In genomic region chr6:34362909-34363713, GRCh38 we compare ENCODE assay signal across 11 cellular contexts. TPM values are rescaled to one million over a fixed set of nuclear protein-coding genes. Genes with fewer than 3 reads are reported as not detected.
A peak's percentile ranks its signal among the peaks of the same experiment; 100 is the strongest.
DNase-seq lines count a peak whose midpoint lies in the region; ATAC-seq and TF ChIP-seq lines count a peak whose summit lies in the region.
"Had no signal": no experiment of that assay in that cellular context is flagged by ENCODE, and none has a peak within 500 bp of the region (broad histone marks: within the 10 kb centered on the region; RNA-seq: fewer than 3 reads in every experiment).

No MANE protein-coding gene starts in this region.

- H3K36me3 ChIP-seq in Loucy (ENCODE audit: insufficient read depth, low read length) = no peaks in the 10 kb centered on the region
- H3K36me3 ChIP-seq in mucosa of descending colon (ENCODE audit: low read depth) = no peaks in the 10 kb centered on the region
- H3K36me3 ChIP-seq: colonic mucosa had no signal

- intact Hi-C loops in mucosa of descending colon (cut with DNase I, micrococcal nuclease) = no loop called here

- peaks cover 2% of the 10 kb centered on the region for H3K27me3 Mint-ChIP-seq in brain
- H3K27me3 Mint-ChIP-seq: activated T-helper 17 cell treated with anti-CD3 and anti-CD28 coated beads, Interleukin-2, amount 50 U/mL, for 72 hours had no signal

- DNase-seq in DMS 273 (lab: John Stamatoyannopoulos, UW; ENCODE audit: unreplicated experiment) = peak; percentile 57
- DNase-seq in DMS 273 treated with DMSO at 0.1 percent for 48 hours (lab: John Stamatoyannopoulos, UW) = no peak
- DNase-seq in pons (ENCODE audit: low spot score) = peak; percentile 34
- no peak for DNase-seq in NCI-H2029 (lab: John Stamatoyannopoulos, UW)
- no peak for DNase-seq in NCI-H2171 treated with DMSO at 0.1 percent for 48 hours (lab: John Stamatoyannopoulos, UW)
- no peak for DNase-seq in mucosa of descending colon
- DNase-seq: colonic mucosa, substantia nigra had no signal

- H3K4me1 ChIP-seq in Loucy (ENCODE audit: insufficient read depth, low read length, poor library complexity, severe bottlenecking) = peaks cover 36% of the 10 kb centered on the region
- no peaks in the 10 kb centered on the region for H3K4me1 ChIP-seq in mucosa of descending colon (ENCODE audit: low read depth)
- H3K4me1 ChIP-seq: colonic mucosa had no signal

- H3K79me2 ChIP-seq in Loucy (ENCODE audit: insufficient read depth, low read length) = peaks cover 83% of the 10 kb centered on the region

- H3K9me2 ChIP-seq in Loucy (replicated peaks; ENCODE audit: low read depth, low read length) = no peaks in the 10 kb centered on the region

- H3K4me2 ChIP-seq in Loucy (ENCODE audit: low read depth, low read length, poor library complexity, severe bottlenecking) = peak overlapping the region; percentile 56

- peak overlapping the region; percentile 50 for H3K9ac ChIP-seq in Loucy (ENCODE audit: low read depth, low read length, poor library complexity, severe bottlenecking)

- peaks cover 37% of the 10 kb centered on the region for H4K20me1 ChIP-seq in Loucy (ENCODE audit: insufficient read depth, low read length, poor library complexity, severe bottlenecking)

- H3K27ac Mint-ChIP-seq in brain = peak overlapping the region; percentile 18 to 83 (median 73)
- H3K27ac Mint-ChIP-seq: activated T-helper 17 cell treated with anti-CD3 and anti-CD28 coated beads, Interleukin-2, amount 50 U/mL, for 72 hours had no signal

- H3K4me3 Mint-ChIP-seq in brain = peak overlapping the region in 2 of 5 experiments; percentile 7 to 29
- H3K4me3 Mint-ChIP-seq: activated T-helper 17 cell treated with anti-CD3 and anti-CD28 coated beads, Interleukin-2, amount 50 U/mL, for 72 hours had no signal

- H3F3A ChIP-seq in Loucy (ENCODE audit: low read depth) = 0 out of 2 replicates have a peak, but pooled peaks cover 5% of the 10 kb centered on the region

- peaks cover 21% of the 10 kb centered on the region for H3K36me3 Mint-ChIP-seq in brain

- H3K9me3 Mint-ChIP-seq in brain = no peaks in the 10 kb centered on the region
- H3K9me3 Mint-ChIP-seq: activated T-helper 17 cell treated with anti-CD3 and anti-CD28 coated beads, Interleukin-2, amount 50 U/mL, for 72 hours had no signal

- H3K9me3 ChIP-seq in Loucy (ENCODE audit: insufficient read depth, low read depth, low read length) = no peaks in the 10 kb centered on the region
- H3K9me3 ChIP-seq in mucosa of descending colon = no peaks in the 10 kb centered on the region
- H3K9me3 ChIP-seq: colonic mucosa had no signal

- H3K4me1 Mint-ChIP-seq in brain = peaks cover 68% of the 10 kb centered on the region

- no peak overlapping the region for H2AFZ ChIP-seq in Loucy (ENCODE audit: low read length)

- H3K27me3 ChIP-seq in Loucy (ENCODE audit: insufficient read depth, low read length, poor library complexity, severe bottlenecking) = no peaks in the 10 kb centered on the region
- H3K27me3 ChIP-seq: colonic mucosa had no signal

- H3K4me3 ChIP-seq in Loucy (ENCODE audit: low read length, poor library complexity, severe bottlenecking) (peak overlapping the region; percentile 33), mucosa of descending colon (no peak overlapping the region)
- H3K4me3 ChIP-seq: colonic mucosa had no signal

- TF ChIP-seq CTCF in Loucy (conservative IDR thresholded peaks at IDR 0.05; ENCODE audit: low read length) (no peak), brain (conservative IDR thresholded peaks at IDR 0.05) (no peak), mucosa of descending colon (IDR thresholded peaks at IDR 0.05) (no peak)

- ATAC-seq in mucosa of descending colon = no peak
- ATAC-seq: activated T-helper 17 cell treated with anti-CD3 and anti-CD28 coated beads, Interleukin-2, amount 50 U/mL, for 72 hours had no signal

RNA-seq across cellular contexts. Expression of gene NUDT3, which starts 29.4 kb away (rescaled TPM):
- polyA plus RNA-seq in brain (ENCODE audit: insufficient read depth, low read depth, low replicate concordance) = 32.7 TPM
- total RNA-seq in mucosa of descending colon = 10 to 100 TPM; 19.1 to 48.7 (median 26.7) TPM

Comparison
In these comparisons a context has a peak if more than half of its experiments do, and no peak if none do; other contexts are left out.
1. DNase-seq: peak in DMS 273 (single experiment) and pons (single experiment); none in DMS 273 treated with DMSO at 0.1 percent for 48 hours (single experiment), NCI-H2029 (single experiment), NCI-H2171 treated with DMSO at 0.1 percent for 48 hours (single experiment) and mucosa of descending colon (0 of 3).